In genomic region chr2:42335514-42336104, GRCh38 we compare ENCODE assay signal across 27 cellular contexts. TPM values are rescaled to one million over a fixed set of nuclear protein-coding genes. Genes with fewer than 3 reads are reported as not detected.
DNase-seq lines count a peak whose midpoint lies in the region; ATAC-seq, FAIRE-seq and TF ChIP-seq lines count a peak whose summit lies in the region.
"Had no signal": no experiment of that assay in that cellular context is flagged by ENCODE, and none has a peak within 500 bp of the region (broad histone marks: within the 10 kb centered on the region; RNA-seq: fewer than 3 reads in every experiment).

No MANE protein-coding gene starts in this region.

- H3K27ac ChIP-seq in HepG2 (ENCODE audit: extremely low read length, insufficient read depth, low read length) = no peak overlapping the region
- no peak overlapping the region for H3K27ac ChIP-seq in right lobe of liver
- H3K27ac ChIP-seq: 22Rv1, HL-60, PC-9, SJCRH30 had no signal

- in situ Hi-C loops in HepG2 (cut with HindIII; ENCODE audit: extremely low pct_ligation_motif_present, low pct_unique_long_range_greater_than_20kb) = no loop called here

- intact Hi-C loops in activated CD4-positive, alpha-beta T cell treated with anti-CD3 and anti-CD28 coated beads, Interleukin-2, amount 10 ng/mL, durations not matched to agents 24 days and 14 days (cut with micrococcal nuclease) = no loop called here
- intact Hi-C loops in HepG2 (cut with micrococcal nuclease; ENCODE audit: unreplicated experiment) = no loop called here
- intact Hi-C loops in right lobe of liver (cut with DNase I) = loop anchor here in 1 of 2 donors (10.0 kb wide), 1 partner anchor 241 kb away; no protein-coding TSS in a partner anchor

- no peak for FAIRE-seq in HepG2 (lab: Jason Lieb, UNC)

- H3K79me2 ChIP-seq in HepG2 (ENCODE audit: insufficient read depth, low read length) = no peaks in the 10 kb centered on the region

- no peaks in the 10 kb centered on the region for H3K27me3 Mint-ChIP-seq in activated CD4-positive, alpha-beta T cell treated with anti-CD3 and anti-CD28 coated beads, Interleukin-2, amount 10 ng/mL, durations not matched to agents 24 days and 14 days
- no peaks in the 10 kb centered on the region for H3K27me3 Mint-ChIP-seq in effector memory CD8-positive, alpha-beta T cell
- no peaks in the 10 kb centered on the region for H3K27me3 Mint-ChIP-seq in stimulated activated memory B cell treated with anti-CD40 and anti-IgM and Interleukin-4, amounts not matched to agents 10 μg/mL and 1 μg/mL and 100 μg/mL, for 72 hours

- H3K9ac ChIP-seq in HepG2 (ENCODE audit: insufficient read depth, low read depth, low read length) = no peak overlapping the region

- H3K4me2 ChIP-seq in HepG2 (ENCODE audit: low read depth, low read length) = no peak overlapping the region
- H3K4me2 ChIP-seq: GM23338, PC-9 had no signal

- 98% methylated on average over 10 of the region's 10 CpGs for WGBS in HepG2 (ENCODE audit: low lambda C conversion rate)
- 97% methylated on average over 5 of the region's 10 CpGs for WGBS in right lobe of liver (ENCODE audit: insufficient coverage, low coverage, low lambda C conversion rate, missing lambda C conversion rate)

- TF ChIP-seq POLR2A in HepG2 (IDR thresholded peaks at IDR 0.05; ENCODE audit: insufficient read depth in 1 of 2, low read depth in 2 of 2, low read length in 2 of 2) (peak in 1 of 2 experiments; percentile 19; a peak in 1 of 4 replicates), right lobe of liver (IDR thresholded peaks at IDR 0.05) (no peak)

- no peaks in the 10 kb centered on the region for H3K4me1 ChIP-seq in HepG2 (ENCODE audit: insufficient read depth, low read length)
- no peaks in the 10 kb centered on the region for H3K4me1 ChIP-seq in right lobe of liver
- H3K4me1 ChIP-seq: HAP-1, SJCRH30 had no signal

- peak; percentile 43 for DNase-seq in activated CD4-positive, alpha-beta T cell treated with anti-CD3 and anti-CD28 coated beads, Interleukin-2, amount 10 ng/mL, durations not matched to agents 24 days and 14 days
- no peak for DNase-seq in activated CD4-positive, alpha-beta T cell treated with anti-CD3 and anti-CD28 coated beads for 4 hours
- DNase-seq in HepG2 (ENCODE audit: low spot score) (no peak), right lobe of liver (no peak), T-helper 1 cell (no peak)
- no peak for DNase-seq in effector memory CD8-positive, alpha-beta T cell
- DNase-seq in stimulated activated effector memory CD8-positive, alpha-beta T cell treated with anti-CD3 and anti-CD28 coated beads, Interleukin-12 subunit alpha, Interleukin-12 subunit beta, amount 100 ng/mL, for 72 hours (ENCODE audit: low spot score in 2 of 2) = no peak
- DNase-seq: ACHN; COR-L47; DMS53; HFFc6; NCI-H1048; NCI-H1417; NCI-H1694; NCI-H2029 treated with DMSO at 0.1 percent for 48 hours; NCI-H446 treated with DMSO at 0.1 percent for 48 hours; NCI-H526; NCI-H82; NK-92 treated with Interleukin-12 subunit alpha and Interleukin-12 subunit beta, amount 100 ng/mL, for 24 hours; PC-9; SJCRH30 had no signal

- POLR2A ChIA-PET in HepG2 (lab: Yijun Ruan, JAX) = no interaction called here

- H3K9me3 Mint-ChIP-seq in activated CD4-positive, alpha-beta T cell treated with anti-CD3 and anti-CD28 coated beads, Interleukin-2, amount 10 ng/mL, durations not matched to agents 24 days and 14 days = no peaks in the 10 kb centered on the region
- peaks cover 0 to 2% of the 10 kb centered on the region in 2 donors for H3K9me3 Mint-ChIP-seq in effector memory CD8-positive, alpha-beta T cell
- H3K9me3 Mint-ChIP-seq in stimulated activated effector memory CD8-positive, alpha-beta T cell treated with anti-CD3 and anti-CD28 coated beads, Interleukin-12 subunit alpha, Interleukin-12 subunit beta, amount 100 ng/mL, for 72 hours = no peaks in the 10 kb centered on the region
- peaks cover 2% of the 10 kb centered on the region for H3K9me3 Mint-ChIP-seq in stimulated activated memory B cell treated with anti-CD40 and anti-IgM and Interleukin-4, amounts not matched to agents 10 μg/mL and 1 μg/mL and 100 μg/mL, for 72 hours
- H3K9me3 Mint-ChIP-seq: GM23338, HFFc6 had no signal

- no peak for TF ChIP-seq EP300 in HepG2 (IDR thresholded peaks at IDR 0.05; ENCODE audit: low read depth in 2 of 2, low read length in 2 of 2)
- no peak for TF ChIP-seq EP300 in HepG2 (CRISPR knock-in tag; IDR thresholded peaks at IDR 0.05; ENCODE audit: borderline replicate concordance)

- no peak for TF ChIP-seq RAD21 in HepG2 (CRISPR knock-in tag; IDR thresholded peaks at IDR 0.05)

- ATAC-seq in HepG2 = no peak
- ATAC-seq in right lobe of liver = no peak
- ATAC-seq in effector memory CD8-positive, alpha-beta T cell (replicated peaks) = no peak
- no peak for ATAC-seq in stimulated activated effector memory CD8-positive, alpha-beta T cell treated with anti-CD3 and anti-CD28 coated beads, Interleukin-12 subunit alpha, Interleukin-12 subunit beta, amount 100 ng/mL, for 72 hours
- ATAC-seq in stimulated activated memory B cell treated with anti-CD40 and anti-IgM and Interleukin-4, amounts not matched to agents 10 μg/mL and 1 μg/mL and 100 μg/mL, for 72 hours = no peak
- ATAC-seq: GM23338, Right ventricle myocardium inferior had no signal

- H3K27ac Mint-ChIP-seq in activated CD4-positive, alpha-beta T cell treated with anti-CD3 and anti-CD28 coated beads, Interleukin-2, amount 10 ng/mL, durations not matched to agents 24 days and 14 days = no peak overlapping the region
- H3K27ac Mint-ChIP-seq in effector memory CD8-positive, alpha-beta T cell = peak overlapping the region; percentile 24 to 59
- peak overlapping the region; percentile 14 for H3K27ac Mint-ChIP-seq in stimulated activated effector memory CD8-positive, alpha-beta T cell treated with anti-CD3 and anti-CD28 coated beads, Interleukin-12 subunit alpha, Interleukin-12 subunit beta, amount 100 ng/mL, for 72 hours
- H3K27ac Mint-ChIP-seq in stimulated activated memory B cell treated with anti-CD40 and anti-IgM and Interleukin-4, amounts not matched to agents 10 μg/mL and 1 μg/mL and 100 μg/mL, for 72 hours = no peak overlapping the region
- H3K27ac Mint-ChIP-seq: GM23338, HFFc6 had no signal

- no peak overlapping the region for H3K4me3 Mint-ChIP-seq in activated CD4-positive, alpha-beta T cell treated with anti-CD3 and anti-CD28 coated beads, Interleukin-2, amount 10 ng/mL, durations not matched to agents 24 days and 14 days
- H3K4me3 Mint-ChIP-seq in effector memory CD8-positive, alpha-beta T cell = no peak overlapping the region
- no peak overlapping the region for H3K4me3 Mint-ChIP-seq in stimulated activated effector memory CD8-positive, alpha-beta T cell treated with anti-CD3 and anti-CD28 coated beads, Interleukin-12 subunit alpha, Interleukin-12 subunit beta, amount 100 ng/mL, for 72 hours
- H3K4me3 Mint-ChIP-seq in stimulated activated memory B cell treated with anti-CD40 and anti-IgM and Interleukin-4, amounts not matched to agents 10 μg/mL and 1 μg/mL and 100 μg/mL, for 72 hours = no peak overlapping the region
- H3K4me3 Mint-ChIP-seq: GM23338, HFFc6 had no signal

- H3K27me3 ChIP-seq in HepG2 (ENCODE audit: control insufficient read depth in 1 of 2, insufficient read depth in 2 of 2, low read length in 2 of 2) = no peaks in the 10 kb centered on the region
- no peaks in the 10 kb centered on the region for H3K27me3 ChIP-seq in right lobe of liver
- H3K27me3 ChIP-seq: SJCRH30 had no signal

- CTCF ChIA-PET in HepG2 (lab: Yijun Ruan, JAX; ENCODE audit: low intra/inter-chr PET ratio, low total read pairs) = no interaction called here

- H3K4me3 ChIP-seq in HepG2 (replicated peaks in 1 of 3; ENCODE audit: insufficient read depth in 1 of 3, low read depth in 2 of 3, low read length in 3 of 3) = no peak overlapping the region
- H3K4me3 ChIP-seq in right lobe of liver = no peak overlapping the region
- H3K4me3 ChIP-seq: GM23338, HAP-1, PC-9, SJCRH30 had no signal

- no TSS peak for BruUV-seq in HepG2 (replicated peaks; lab: Mats Ljungman, UMichigan)

- peaks cover 76% of the 10 kb centered on the region for H4K20me1 ChIP-seq in HepG2 (ENCODE audit: insufficient read depth, low read length)

- TF ChIP-seq CTCF in HepG2 (CRISPR knock-in tag; IDR thresholded peaks at IDR 0.05) (no peak), right lobe of liver (IDR thresholded peaks at IDR 0.05) (no peak)

- H3K36me3 ChIP-seq in HepG2 (replicated peaks in 1 of 2; ENCODE audit: control insufficient read depth in 1 of 2, insufficient read depth in 2 of 2, low read length in 2 of 2) = peaks cover 16 to 35% of the 10 kb centered on the region in 2 experiments
- peaks cover 0 to 33% (median 9%) of the 10 kb centered on the region in 4 donors for H3K36me3 ChIP-seq in right lobe of liver

- H3K36me3 Mint-ChIP-seq in activated CD4-positive, alpha-beta T cell treated with anti-CD3 and anti-CD28 coated beads, Interleukin-2, amount 10 ng/mL, durations not matched to agents 24 days and 14 days (ENCODE audit: low read depth) = peaks cover 64% of the 10 kb centered on the region
- peaks cover 74% of the 10 kb centered on the region for H3K36me3 Mint-ChIP-seq in effector memory CD8-positive, alpha-beta T cell (ENCODE audit: insufficient read depth)
- peaks cover 90% of the 10 kb centered on the region for H3K36me3 Mint-ChIP-seq in stimulated activated effector memory CD8-positive, alpha-beta T cell treated with anti-CD3 and anti-CD28 coated beads, Interleukin-12 subunit alpha, Interleukin-12 subunit beta, amount 100 ng/mL, for 72 hours
- H3K36me3 Mint-ChIP-seq in stimulated activated memory B cell treated with anti-CD40 and anti-IgM and Interleukin-4, amounts not matched to agents 10 μg/mL and 1 μg/mL and 100 μg/mL, for 72 hours = peaks cover 78% of the 10 kb centered on the region

- peaks cover 5% of the 10 kb centered on the region for H3K4me1 Mint-ChIP-seq in activated CD4-positive, alpha-beta T cell treated with anti-CD3 and anti-CD28 coated beads, Interleukin-2, amount 10 ng/mL, durations not matched to agents 24 days and 14 days
- H3K4me1 Mint-ChIP-seq in effector memory CD8-positive, alpha-beta T cell (ENCODE audit: low read depth in 2 of 2) = peaks cover 8 to 17% of the 10 kb centered on the region in 2 donors
- H3K4me1 Mint-ChIP-seq in stimulated activated effector memory CD8-positive, alpha-beta T cell treated with anti-CD3 and anti-CD28 coated beads, Interleukin-12 subunit alpha, Interleukin-12 subunit beta, amount 100 ng/mL, for 72 hours = peaks cover 12% of the 10 kb centered on the region
- peaks cover 9% of the 10 kb centered on the region for H3K4me1 Mint-ChIP-seq in stimulated activated memory B cell treated with anti-CD40 and anti-IgM and Interleukin-4, amounts not matched to agents 10 μg/mL and 1 μg/mL and 100 μg/mL, for 72 hours

- no peak overlapping the region for H2AFZ ChIP-seq in HepG2 (ENCODE audit: low read length)
- H2AFZ ChIP-seq: GM23338, PC-9 had no signal

- H3K9me3 ChIP-seq in HepG2 (ENCODE audit: low read length) = no peaks in the 10 kb centered on the region
- H3K9me3 ChIP-seq in right lobe of liver = no peaks in the 10 kb centered on the region
- H3K9me3 ChIP-seq: HAP-1, SJCRH30 had no signal

RNA-seq across cellular contexts. Expression of gene COX7A2L, which starts 25.4 kb away (rescaled TPM):
- total RNA-seq in activated CD4-positive, alpha-beta T cell treated with anti-CD3 and anti-CD28 coated beads, Interleukin-2, amount 10 ng/mL, durations not matched to agents 24 days and 14 days = 85.3 and 88.4 TPM in 2 replicates
- total RNA-seq in HepG2 (2016; rRNA removed; fragmentation: Illumina TruSeq; extraction: Trizol) (201 and 272 TPM in 2 replicates), right lobe of liver (10 to 100 TPM; 37.5 to 97.0 (median 57.6) TPM)
- 111 and 117 TPM in 2 replicates for total RNA-seq in HepG2 (2016; cell fraction: cytosol; rRNA removed; fragmentation: Illumina TruSeq; extraction: Trizol; ENCODE audit: low read depth)
- total RNA-seq in HepG2 (2016; cell fraction: insoluble cytoplasmic fraction; rRNA removed; fragmentation: Illumina TruSeq; extraction: Trizol) = 197 and 297 TPM in 2 replicates
- 232 and 238 TPM in 2 replicates for total RNA-seq in HepG2 (2016; cell fraction: membrane; rRNA removed; fragmentation: Illumina TruSeq; extraction: Trizol)
- 71.7 and 82.5 TPM in 2 replicates for total RNA-seq in HepG2 (2016; cell fraction: nucleus; rRNA removed; fragmentation: Illumina TruSeq; extraction: Trizol)
- 122 and 155 TPM in 2 replicates for polyA plus RNA-seq in HepG2 (2011; rRNA removed)
- polyA plus RNA-seq in HepG2 (2011; cell fraction: cytosol; rRNA removed) = 137 and 167 TPM in 2 replicates
- polyA plus RNA-seq in HepG2 (2011; cell fraction: nucleus; rRNA removed) = 30.5 and 38.2 TPM in 2 replicates
- polyA plus RNA-seq in HepG2 (2012) = 187 and 191 TPM in 2 replicates
- polyA plus RNA-seq in HepG2 (2016; cell fraction: cytosol; fragmentation: Illumina TruSeq; extraction: Trizol; ENCODE audit: low read depth) = 119 TPM in 2 replicates
- polyA plus RNA-seq in HepG2 (2016; cell fraction: insoluble cytoplasmic fraction; fragmentation: Illumina TruSeq; extraction: Trizol; ENCODE audit: low read depth) = 279 and 314 TPM in 2 replicates
- 211 and 215 TPM in 2 replicates for polyA plus RNA-seq in HepG2 (2016; cell fraction: membrane; fragmentation: Illumina TruSeq; extraction: Trizol; ENCODE audit: low read depth)
- 118 and 123 TPM in 2 replicates for polyA plus RNA-seq in HepG2 (2016; cell fraction: nucleus; fragmentation: Illumina TruSeq; extraction: Trizol; ENCODE audit: insufficient read depth, low read depth)
- 66.1 and 73.1 TPM in 2 replicates for polyA minus RNA-seq in HepG2 (2011; rRNA and poly(A)+ RNA removed; ENCODE audit: low replicate concordance)
- polyA minus RNA-seq in HepG2 (2011; cell fraction: cytosol; rRNA and poly(A)+ RNA removed) = 41.1 and 44.7 TPM in 2 replicates
- 22.7 and 28.1 TPM in 2 replicates for polyA minus RNA-seq in HepG2 (2011; cell fraction: nucleus; rRNA and poly(A)+ RNA removed)

Comparison
In these comparisons a context has a peak if more than half of its experiments do, and no peak if none do; other contexts are left out.
1. H3K27ac Mint-ChIP-seq: peak in effector memory CD8-positive, alpha-beta T cell (2 of 2) and stimulated activated effector memory CD8-positive, alpha-beta T cell treated with anti-CD3 and anti-CD28 coated beads, Interleukin-12 subunit alpha, Interleukin-12 subunit beta, amount 100 ng/mL, for 72 hours (single experiment); none in activated CD4-positive, alpha-beta T cell treated with anti-CD3 and anti-CD28 coated beads, Interleukin-2, amount 10 ng/mL, durations not matched to agents 24 days and 14 days (single experiment) and stimulated activated memory B cell treated with anti-CD40 and anti-IgM and Interleukin-4, amounts not matched to agents 10 μg/mL and 1 μg/mL and 100 μg/mL, for 72 hours (single experiment).